In genomic region chr13:60109285-60109684, GRCh38 we compare ENCODE assay signal across 27 cellular contexts.
"Had no signal": no experiment of that assay in that cellular context is flagged by ENCODE, and none has a peak within 500 bp of the region (broad histone marks: within the 10 kb centered on the region; RNA-seq: fewer than 3 reads in every experiment).

No MANE protein-coding gene starts in this region.

- H3K4me3 Mint-ChIP-seq: natural killer cell treated with Interleukin-12 subunit alpha and Interleukin-12 subunit beta and Interleukin-15 and Interleukin-18, amount 100 ng/mL, for 72 hours; nephron progenitor cell; neural crest cell; stimulated activated effector memory CD8-positive, alpha-beta T cell treated with anti-CD3 and anti-CD28 coated beads, Interleukin-12 subunit alpha, Interleukin-12 subunit beta, amount 100 ng/mL, for 72 hours; stimulated activated naive B cell treated with anti-CD40 and anti-IgM and Interleukin-4, amounts not matched to agents 10 μg/mL and 1 μg/mL and 100 μg/mL, for 72 hours; stimulated activated naive CD8-positive, alpha-beta T cell treated with anti-CD3 and anti-CD28 coated beads, Interleukin-15, Interleukin-2, amounts not matched to agents 100 ng/mL and 50 ng/mL, for 24 hours had no signal

- ATAC-seq: natural killer cell treated with Interleukin-12 subunit alpha and Interleukin-12 subunit beta and Interleukin-15 and Interleukin-18, amount 100 ng/mL, for 72 hours; pancreas; right cardiac atrium; right lobe of liver; stimulated activated effector memory CD8-positive, alpha-beta T cell treated with anti-CD3 and anti-CD28 coated beads, Interleukin-12 subunit alpha, Interleukin-12 subunit beta, amount 100 ng/mL, for 72 hours; stimulated activated naive B cell treated with anti-CD40 and anti-IgM and Interleukin-4, amounts not matched to agents 10 μg/mL and 1 μg/mL and 100 μg/mL, for 72 hours had no signal

- H3K4me3 ChIP-seq: pancreas, prostate gland, right lobe of liver, sigmoid colon, stomach, thoracic aorta, thyroid gland, tibial nerve, upper lobe of left lung, vagina had no signal

- H3K36me3 ChIP-seq: pancreas, prostate gland, right lobe of liver, sigmoid colon, stomach, thoracic aorta, thyroid gland, tibial nerve, upper lobe of left lung, vagina had no signal

- H3K27me3 Mint-ChIP-seq: natural killer cell treated with Interleukin-12 subunit alpha and Interleukin-12 subunit beta and Interleukin-15 and Interleukin-18, amount 100 ng/mL, for 72 hours; stimulated activated naive B cell treated with anti-CD40 and anti-IgM and Interleukin-4, amounts not matched to agents 10 μg/mL and 1 μg/mL and 100 μg/mL, for 72 hours; stimulated activated naive CD8-positive, alpha-beta T cell treated with anti-CD3 and anti-CD28 coated beads, Interleukin-15, Interleukin-2, amounts not matched to agents 100 ng/mL and 50 ng/mL, for 24 hours had no signal

- H3K36me3 Mint-ChIP-seq: stimulated activated effector memory CD8-positive, alpha-beta T cell treated with anti-CD3 and anti-CD28 coated beads, Interleukin-12 subunit alpha, Interleukin-12 subunit beta, amount 100 ng/mL, for 72 hours had no signal

- H3K4me1 Mint-ChIP-seq: nephron progenitor cell; stimulated activated effector memory CD8-positive, alpha-beta T cell treated with anti-CD3 and anti-CD28 coated beads, Interleukin-12 subunit alpha, Interleukin-12 subunit beta, amount 100 ng/mL, for 72 hours; stimulated activated naive B cell treated with anti-CD40 and anti-IgM and Interleukin-4, amounts not matched to agents 10 μg/mL and 1 μg/mL and 100 μg/mL, for 72 hours had no signal

- H3K9me3 ChIP-seq: neutrophil, pancreas, prostate gland, thoracic aorta, thyroid gland, upper lobe of left lung, vagina had no signal

- H3K27me3 ChIP-seq: neutrophil, pancreas, right lobe of liver, sigmoid colon, stomach, thyroid gland, tibial nerve, upper lobe of left lung, vagina had no signal

- H3K27ac Mint-ChIP-seq: natural killer cell treated with Interleukin-12 subunit alpha and Interleukin-12 subunit beta and Interleukin-15 and Interleukin-18, amount 100 ng/mL, for 72 hours; nephron progenitor cell; stimulated activated effector memory CD8-positive, alpha-beta T cell treated with anti-CD3 and anti-CD28 coated beads, Interleukin-12 subunit alpha, Interleukin-12 subunit beta, amount 100 ng/mL, for 72 hours; stimulated activated naive B cell treated with anti-CD40 and anti-IgM and Interleukin-4, amounts not matched to agents 10 μg/mL and 1 μg/mL and 100 μg/mL, for 72 hours; stimulated activated naive CD8-positive, alpha-beta T cell treated with anti-CD3 and anti-CD28 coated beads, Interleukin-15, Interleukin-2, amounts not matched to agents 100 ng/mL and 50 ng/mL, for 24 hours had no signal

- H3K27ac ChIP-seq: neutrophil, pancreas, prostate gland, right lobe of liver, sigmoid colon, stomach, thoracic aorta, thyroid gland, tibial nerve, upper lobe of left lung, vagina had no signal

- H3K4me1 ChIP-seq: pancreas, prostate gland, right lobe of liver, sigmoid colon, stomach, thyroid gland, tibial nerve, upper lobe of left lung, vagina had no signal

- FAIRE-seq: pancreas, small intestine, urothelium cell line had no signal

- DNase-seq: nephron progenitor cell; nucleus accumbens; pancreas; right cardiac atrium; right lobe of liver; sigmoid colon; small intestine; stimulated activated CD4-positive, alpha-beta T cell treated with anti-CD3 and anti-CD28 coated beads, Interleukin-15, amount 100 ng/mL, for 24 hours; stimulated activated CD4-positive, alpha-beta T cell treated with anti-CD3 and anti-CD28 coated beads, Interleukin-2, amount 100 ng/mL, for 24 hours; stimulated activated CD4-positive, alpha-beta T cell treated with anti-CD3 and anti-CD28 coated beads, Interleukin-2, amount 100 ng/mL, for 48 hours; stimulated activated CD4-positive, alpha-beta T cell treated with anti-CD3 and anti-CD28 coated beads, Interleukin-4, amount 100 ng/mL, for 24 hours; stimulated activated naive B cell treated with anti-CD40 and anti-IgM and Interleukin-4, amounts not matched to agents 10 μg/mL and 1 μg/mL and 100 μg/mL, for 72 hours; stimulated activated naive CD4-positive, alpha-beta T cell treated with Interleukin-2 at 50 U/mL for 16 hours; stomach; thyroid gland; trophoblast cell; upper lobe of left lung had no signal
